ENCODE assay signal across 12 cellular contexts in the genomic region with DNA sequence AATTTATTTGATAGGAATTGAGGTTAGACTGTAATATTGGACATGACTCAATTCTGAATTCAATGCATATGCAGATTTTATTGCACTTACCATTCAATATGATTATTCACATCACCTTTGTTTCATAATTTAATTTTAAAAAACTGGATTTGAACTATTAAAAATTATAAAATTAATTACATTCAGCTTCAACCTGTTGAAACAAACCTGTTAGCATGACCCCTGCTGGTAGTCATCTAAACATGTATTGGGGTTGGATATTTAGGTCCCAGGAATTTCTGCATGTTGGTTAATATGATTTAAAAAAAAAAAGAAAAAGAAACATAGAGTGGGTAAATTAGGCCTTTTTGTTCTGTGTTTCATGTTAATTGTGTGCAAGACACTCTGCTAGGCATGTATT.
DNase-seq lines count a peak whose midpoint lies in the region; ATAC-seq, FAIRE-seq and TF ChIP-seq lines count a peak whose summit lies in the region.
"Had no signal": no experiment of that assay in that cellular context is flagged by ENCODE, and none has a peak within 500 bp of the region (broad histone marks: within the 10 kb centered on the region; RNA-seq: fewer than 3 reads in every experiment).

No MANE protein-coding gene starts in this region.

- no peak overlapping the region for H3K56ac ChIP-seq in H9 (ENCODE audit: insufficient read length, low read depth, low read length)

- H3K27me3 ChIP-seq in H9 (ENCODE audit: insufficient read depth, low read length) (no peaks in the 10 kb centered on the region), RWPE2 (ENCODE audit: insufficient read depth, poor library complexity, severe bottlenecking) (no peaks in the 10 kb centered on the region), kidney epithelial cell (ENCODE audit: control insufficient read depth, insufficient read depth, low read length) (no peaks in the 10 kb centered on the region)

- H4K8ac ChIP-seq in H9 (replicated peaks; ENCODE audit: insufficient read length, low read depth, low read length), result no peak overlapping the region

- TF ChIP-seq POLR2A in H54 (IDR thresholded peaks at IDR 0.05; ENCODE audit: low read depth, low read length), result no peak

- H3T11ph ChIP-seq in H9 (ENCODE audit: low read length), result no peak overlapping the region

- H3K27ac ChIP-seq in C4-2B (no peak overlapping the region), H9 (ENCODE audit: insufficient read length, low read depth, low read length) (no peak overlapping the region), RWPE2 (ENCODE audit: poor library complexity, severe bottlenecking) (no peak overlapping the region)

- ATAC-seq in RWPE2 (ENCODE audit: low read depth), result no peak
- ATAC-seq in activated T-cell treated with anti-CD3 and anti-CD28 coated beads, Interleukin-2, amount 50 U/mL, for 4 hours, result no peak
- ATAC-seq: activated CD4-positive, CD25-positive, alpha-beta regulatory T cell treated with anti-CD3 and anti-CD28 coated beads, Interleukin-2, amount 50 U/mL, for 24 hours had no signal

- no peak overlapping the region for H3K4me3 Mint-ChIP-seq in H9
- no peak overlapping the region for H3K4me3 Mint-ChIP-seq in activated T-cell treated with anti-CD3 and anti-CD28 coated beads, Interleukin-2, amount 50 U/mL, for 4 hours
- H3K4me3 Mint-ChIP-seq: activated T-helper 1 cell treated with anti-CD3 and anti-CD28 coated beads, Interleukin-12 subunit alpha, Interleukin-12 subunit beta, Interleukin-2, Interleukin-4 antibody, amounts not matched to agents 30 ng/mL and 10 ng/mL and 1 ng/mL, durations not matched to agents 14 hours and 24 hours and 36 hours; nephron had no signal

- no peak overlapping the region for H2BK5ac ChIP-seq in H9 (ENCODE audit: insufficient read length, low read length)

- H3K23ac ChIP-seq in H9 (ENCODE audit: insufficient read length, low read depth, low read length), result no peak overlapping the region

- H3K14ac ChIP-seq in H9 (ENCODE audit: insufficient read depth, low read length), result no peak overlapping the region

- peaks cover 3% of the 10 kb centered on the region; the same call in 1 of the 2 replicates for H3K36me3 ChIP-seq in RWPE2 (ENCODE audit: low read depth)
- H3K36me3 ChIP-seq in kidney epithelial cell (ENCODE audit: control insufficient read depth, insufficient read depth, low read length), result no peaks in the 10 kb centered on the region

- peaks cover 0 to 8% of the 10 kb centered on the region in 2 experiments; a peak in 1 of 5 replicates for H3K9me3 Mint-ChIP-seq in H9
- peaks cover 8% of the 10 kb centered on the region for H3K9me3 Mint-ChIP-seq in activated T-cell treated with anti-CD3 and anti-CD28 coated beads, Interleukin-2, amount 50 U/mL, for 4 hours

- DNase-seq in H9, result no peak
- no peak for DNase-seq in RWPE2 (ENCODE audit: low spot score)
- no peak for DNase-seq in kidney epithelial cell (ENCODE audit: low read depth)
- no peak for DNase-seq in activated CD4-positive, alpha-beta T cell treated with anti-CD3 and anti-CD28 coated beads for 1 hour
- no peak for DNase-seq in H54 (ENCODE audit: insufficient read length, low spot score)
- DNase-seq in kidney glomerular epithelial cell (lab: John Stamatoyannopoulos, UW), result no peak
- DNase-seq in activated T-cell treated with anti-CD3 and anti-CD28 coated beads, Interleukin-2, amount 50 U/mL, for 4 hours, result no peak
- DNase-seq: foreskin melanocyte had no signal

- H3K4me3 ChIP-seq in RWPE2 (ENCODE audit: severe bottlenecking) (no peak overlapping the region), kidney epithelial cell (ENCODE audit: low read depth, low read length) (no peak overlapping the region)

- H3K79me1 ChIP-seq in H9 (ENCODE audit: insufficient read depth, low read depth, low read length, poor library complexity, severe bottlenecking), result no peaks in the 10 kb centered on the region

- no peak overlapping the region for H3K4me2 ChIP-seq in H9 (ENCODE audit: insufficient read depth, insufficient read length, low read length)

- H2BK15ac ChIP-seq in H9 (ENCODE audit: low read depth, low read length), result no peak overlapping the region

- no peak overlapping the region for H3K18ac ChIP-seq in H9 (ENCODE audit: insufficient read length, low read depth, low read length)

- no peak for FAIRE-seq in H54 (lab: Jason Lieb, UNC)

- no peak overlapping the region for H2BK20ac ChIP-seq in H9 (ENCODE audit: low read depth, low read length, poor library complexity, severe bottlenecking)

- H3K4me1 ChIP-seq in H9 (ENCODE audit: insufficient read depth, low read length) (no peaks in the 10 kb centered on the region), RWPE2 (ENCODE audit: insufficient read depth, poor library complexity, severe bottlenecking) (no peaks in the 10 kb centered on the region)

- H3K36me3 Mint-ChIP-seq in H9 (ENCODE audit: insufficient read depth in 1 of 3, low read depth in 3 of 3), result no peaks in the 10 kb centered on the region
- H3K36me3 Mint-ChIP-seq in activated T-cell treated with anti-CD3 and anti-CD28 coated beads, Interleukin-2, amount 50 U/mL, for 4 hours (ENCODE audit: insufficient read depth), result no peaks in the 10 kb centered on the region

- peaks cover 0 to 4% of the 10 kb centered on the region in 2 experiments; a peak in 1 of 4 replicates for H3K4me1 Mint-ChIP-seq in H9
- peaks cover 15% of the 10 kb centered on the region for H3K4me1 Mint-ChIP-seq in activated T-cell treated with anti-CD3 and anti-CD28 coated beads, Interleukin-2, amount 50 U/mL, for 4 hours (ENCODE audit: low read depth)
- H3K4me1 Mint-ChIP-seq: nephron had no signal

- H2AFZ ChIP-seq in H9 (ENCODE audit: low read length), result no peak overlapping the region

- H4K20me1 ChIP-seq in H9 (ENCODE audit: control insufficient read depth, insufficient read depth, insufficient read length), result no peaks in the 10 kb centered on the region

- H3K79me2 ChIP-seq in H9 (ENCODE audit: insufficient read depth, low read length), result no peaks in the 10 kb centered on the region

- H2AK5ac ChIP-seq in H9 (ENCODE audit: insufficient read length, low read length), result no peak overlapping the region

- TF ChIP-seq CTCF in C4-2B (conservative IDR thresholded peaks at IDR 0.05) (peak; percentile 44), H9 (conservative IDR thresholded peaks at IDR 0.05) (peak; percentile 47; the same call in 2 of the 3 replicates), RWPE2 (IDR thresholded peaks at IDR 0.05; ENCODE audit: poor library complexity, severe bottlenecking) (peak; percentile 50), kidney epithelial cell (IDR thresholded peaks at IDR 0.05; ENCODE audit: insufficient read depth, low read length, poor library complexity, severe bottlenecking) (peak; percentile 28)

- no peak overlapping the region for H2BK12ac ChIP-seq in H9 (ENCODE audit: insufficient read length, low read depth, low read length)

- no peaks in the 10 kb centered on the region for H3K23me2 ChIP-seq in H9 (ENCODE audit: insufficient read length, low read depth, low read length, poor library complexity, severe bottlenecking)

- no peak overlapping the region for H4K5ac ChIP-seq in H9 (ENCODE audit: insufficient read length, low read depth, low read length)

- no peak overlapping the region for H3K4ac ChIP-seq in H9 (ENCODE audit: low read depth, low read length)

- no peak overlapping the region for H2BK120ac ChIP-seq in H9 (ENCODE audit: low read depth, low read length, poor library complexity, severe bottlenecking)

- H3K9ac ChIP-seq in H9 (ENCODE audit: extremely low read depth, insufficient read length, low read length), result no peak overlapping the region

- H3K27me3 Mint-ChIP-seq in H9 (ENCODE audit: low read depth), result no peaks in the 10 kb centered on the region
- no peaks in the 10 kb centered on the region for H3K27me3 Mint-ChIP-seq in activated T-cell treated with anti-CD3 and anti-CD28 coated beads, Interleukin-2, amount 50 U/mL, for 4 hours (ENCODE audit: low read depth)

- H4K91ac ChIP-seq in H9 (ENCODE audit: insufficient read length, low read depth, low read length), result no peak overlapping the region

- no peaks in the 10 kb centered on the region for H3K9me3 ChIP-seq in H9 (ENCODE audit: control insufficient read depth, low read depth, low read length)
- no peaks in the 10 kb centered on the region for H3K9me3 ChIP-seq in RWPE2 (ENCODE audit: severe bottlenecking)

- H3K27ac Mint-ChIP-seq in H9, result no peak overlapping the region
- H3K27ac Mint-ChIP-seq: activated T-helper 1 cell treated with anti-CD3 and anti-CD28 coated beads, Interleukin-12 subunit alpha, Interleukin-12 subunit beta, Interleukin-2, Interleukin-4 antibody, amounts not matched to agents 30 ng/mL and 10 ng/mL and 1 ng/mL, durations not matched to agents 14 hours and 24 hours and 36 hours; nephron had no signal
